21 cellular contexts compared by ENCODE assay signal in genomic region chr16:13803974-13804373, GRCh38.
"Had no signal": no experiment of that assay in that cellular context is flagged by ENCODE, and none has a peak within 500 bp of the region (broad histone marks: within the 10 kb centered on the region; RNA-seq: fewer than 3 reads in every experiment).

No MANE protein-coding gene starts in this region.

- H3K4me3 ChIP-seq: K562 had no signal

- DNase-seq: Kasumi-1, MM.1S, NCI-H1092 treated with DMSO at 0.1 percent for 48 hours, NCI-H1436, NCI-H187, NCI-H2029, NCI-H2081 treated with DMSO at 0.1 percent for 48 hours, NCI-H2171, NCI-H226, NCI-H446, NCI-H510A, NCI-H524 treated with DMSO at 0.1 percent for 48 hours, NCI-H69, NCI-H774, SHP77, SK-N-SH had no signal

- H3K9ac ChIP-seq: KMS-11, SK-N-SH had no signal

- H3K9me3 ChIP-seq: SK-N-SH had no signal

- FAIRE-seq: HTR-8/SVneo, K562 had no signal

- H3K27ac ChIP-seq: HL-60, KMS-11, RWPE1 had no signal

- ATAC-seq: K562 had no signal
